Comparison of ENCODE assay signal across 8 cellular contexts in the genomic region with DNA sequence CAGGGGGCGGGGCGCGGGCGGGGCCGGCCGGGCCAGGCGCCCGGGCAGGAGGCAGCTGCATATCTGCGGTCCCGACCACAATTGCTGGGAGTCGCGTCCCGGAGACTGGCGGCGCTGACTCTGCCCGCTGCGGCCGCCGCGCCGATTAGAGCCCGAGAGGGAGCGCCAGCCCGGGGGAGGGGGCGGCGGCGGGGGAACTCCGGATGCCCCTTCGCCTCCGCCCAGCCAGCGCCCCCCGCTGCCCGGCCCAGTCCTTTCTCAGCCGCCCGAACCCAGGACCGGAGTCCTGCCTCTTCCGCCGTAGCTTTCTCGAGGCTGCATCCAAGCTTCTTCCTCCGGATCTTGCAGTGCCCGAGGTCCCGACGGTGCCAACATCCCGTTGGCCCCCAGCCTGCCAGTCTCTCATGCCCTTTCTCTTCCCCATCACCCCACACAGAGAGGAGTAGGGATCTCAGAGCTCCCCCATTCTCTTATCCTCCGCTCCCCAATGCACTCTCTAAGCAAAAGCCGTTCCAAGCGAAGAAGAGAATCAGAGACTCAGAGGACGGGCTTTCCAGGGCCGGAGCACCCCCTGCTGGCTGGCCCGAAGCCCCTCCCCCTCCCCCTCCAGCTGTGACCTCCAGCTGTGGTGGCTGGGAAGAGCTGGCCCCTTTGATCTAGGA. TPM values are rescaled to one million over a fixed set of nuclear protein-coding genes. Genes with fewer than 3 reads are reported as not detected.
A peak's percentile ranks its signal among the peaks of the same experiment; 100 is the strongest.
DNase-seq lines count a peak whose midpoint lies in the region; ATAC-seq and TF ChIP-seq lines count a peak whose summit lies in the region.

No MANE protein-coding gene starts in this region.

- in situ Hi-C loops in astrocyte of the cerebellum (cut with HindIII; ENCODE audit: low sequenced_read_pairs), result loop anchor here (5.0 kb wide), 1 partner anchor 77 kb away; the partner anchor contains the start of gene AMHR2

- TF ChIP-seq CTCF in BE2C (IDR thresholded peaks at IDR 0.05; ENCODE audit: low read depth, low read length) (peak; percentile 84), astrocyte of the cerebellum (IDR thresholded peaks at IDR 0.05; ENCODE audit: low read depth, low read length, missing control alignments) (peak; percentile 28), retinal pigment epithelial cell (conservative IDR thresholded peaks at IDR 0.05; ENCODE audit: low read depth, low read length) (peak; percentile 80)

- H3K4me3 ChIP-seq in BE2C (ENCODE audit: low read depth, low read length), result peak overlapping the region; percentile 73
- peak overlapping the region; percentile 56 for H3K4me3 ChIP-seq in MG63
- peak overlapping the region; percentile 38 for H3K4me3 ChIP-seq in astrocyte of the cerebellum (ENCODE audit: low read depth, low read length)
- H3K4me3 ChIP-seq in retinal pigment epithelial cell (ENCODE audit: low read length), result peak overlapping the region; percentile 76

- H3K9me3 ChIP-seq in BE2C (no peaks in the 10 kb centered on the region), MG63 (no peaks in the 10 kb centered on the region)

- H3K4me1 ChIP-seq in BE2C, result peaks cover 18% of the 10 kb centered on the region

- H3K36me3 ChIP-seq in BE2C (no peaks in the 10 kb centered on the region), MG63 (no peaks in the 10 kb centered on the region)

- ATAC-seq in GM19455 (IDR thresholded peaks at IDR 0.05; ENCODE audit: unreplicated experiment) (peak; percentile 62), HG02973 (IDR thresholded peaks at IDR 0.05; ENCODE audit: unreplicated experiment) (no peak)

- DNase-seq in BE2C (peak; percentile 88), MG63 (peak; percentile 73), T-helper 22 cell (ENCODE audit: low read depth) (peak; percentile 46), astrocyte of the cerebellum (ENCODE audit: low read depth) (peak; percentile 44), hippocampal formation (lab: John Stamatoyannopoulos, UW) (peak; percentile 82 to 91), retinal pigment epithelial cell (ENCODE audit: low read depth) (no peak)

- no peaks in the 10 kb centered on the region for H3K27me3 ChIP-seq in BE2C
- H3K27me3 ChIP-seq in MG63, result no peaks in the 10 kb centered on the region

RNA-seq across cellular contexts. Expression of gene SP7, which starts 8.8 kb away (rescaled TPM):
- 2.0 TPM for polyA plus RNA-seq in BE2C (2012; ENCODE audit: insufficient read depth, insufficient read length, low read depth)
- not detected in 2 replicates for total RNA-seq in MG63 (2014; rRNA removed; shearing (Covaris generic); ENCODE audit: low replicate concordance)

RNA-seq across cellular contexts. Expression of gene AAAS, which starts 23.5 kb away (rescaled TPM):
- polyA plus RNA-seq in BE2C (2012; ENCODE audit: insufficient read depth, insufficient read length, low read depth), result 93.5 TPM
- 75.6 and 114 TPM in 2 replicates for total RNA-seq in MG63 (2014; rRNA removed; shearing (Covaris generic); ENCODE audit: low replicate concordance)

RNA-seq across cellular contexts. Expression of gene SP1, which starts 35.0 kb away (rescaled TPM):
- 30.4 TPM for polyA plus RNA-seq in BE2C (2012; ENCODE audit: insufficient read depth, insufficient read length, low read depth)
- total RNA-seq in MG63 (2014; rRNA removed; shearing (Covaris generic); ENCODE audit: low replicate concordance), result 22.3 and 26.3 TPM in 2 replicates

RNA-seq across cellular contexts. Expression of gene MYG1, which starts 45.5 kb away (rescaled TPM):
- polyA plus RNA-seq in BE2C (2012; ENCODE audit: insufficient read depth, insufficient read length, low read depth), result 177 TPM
- 30.8 and 42.8 TPM in 2 replicates for total RNA-seq in MG63 (2014; rRNA removed; shearing (Covaris generic); ENCODE audit: low replicate concordance)

RNA-seq across cellular contexts. Expression of gene PFDN5, which starts 49.6 kb away (rescaled TPM):
- polyA plus RNA-seq in BE2C (2012; ENCODE audit: insufficient read depth, insufficient read length, low read depth), result 694 TPM
- total RNA-seq in MG63 (2014; rRNA removed; shearing (Covaris generic); ENCODE audit: low replicate concordance), result 412 and 629 TPM in 2 replicates

Comparison
In these comparisons a context has a peak if more than half of its experiments do, and no peak if none do; other contexts are left out.
1. CTCF ChIP-seq: peak in every context shown above with its lines; median percentile 84 in BE2C; 80 in retinal pigment epithelial cell; 28 in astrocyte of the cerebellum.